Comparison of ENCODE assay signal across 16 cellular contexts in genomic region chr2:68182902-68183301, GRCh38. TPM values are rescaled to one million over a fixed set of nuclear protein-coding genes. Genes with fewer than 3 reads are reported as not detected.
DNase-seq lines count a peak whose midpoint lies in the region; ATAC-seq and TF ChIP-seq lines count a peak whose summit lies in the region.
"Had no signal": no experiment of that assay in that cellular context is flagged by ENCODE, and none has a peak within 500 bp of the region (broad histone marks: within the 10 kb centered on the region; RNA-seq: fewer than 3 reads in every experiment).

No MANE protein-coding gene starts in this region.

- CTCF ChIA-PET in CD4-positive, alpha-beta memory T cell (lab: Charles Lee; ENCODE audit: partially characterized antibody): interaction anchor here (1.4 to 4.2 kb wide), 4 partner anchors 13 to 100 kb away, joined by 3 to 21 read pairs (median 18); partner anchors contain the start of gene PNO1
- CTCF ChIA-PET in activated CD8-positive, alpha-beta T cell treated with anti-CD3 and anti-CD28 coated beads for 36 hours (lab: Charles Lee): interaction anchor here (1.5 to 3.0 kb wide), 2 partner anchors 16 to 60 kb away, joined by 6 to 11 read pairs; no protein-coding TSS in a partner anchor

- POLR2A ChIA-PET in CD4-positive, alpha-beta memory T cell (lab: Charles Lee; ENCODE audit: partially characterized antibody): no interaction called here
- POLR2A ChIA-PET in activated CD8-positive, alpha-beta T cell treated with anti-CD3 and anti-CD28 coated beads for 36 hours (lab: Charles Lee): no interaction called here

- H3K36me3 ChIP-seq in CD4-positive, CD25-positive, alpha-beta regulatory T cell (ENCODE audit: control insufficient read depth, insufficient read depth, low read length): peaks cover 58% of the 10 kb centered on the region
- H3K36me3 ChIP-seq in CD4-positive, alpha-beta memory T cell (ENCODE audit: insufficient read depth, low read length): peaks cover 30% of the 10 kb centered on the region

- no peak for ATAC-seq in CD4-positive, CD25-positive, alpha-beta regulatory T cell (ENCODE audit: low read depth in 2 of 2)
- ATAC-seq in activated CD8-positive, alpha-beta T cell treated with anti-CD3 and anti-CD28 coated beads for 36 hours: no peak
- ATAC-seq in naive B cell (ENCODE audit: low read depth in 2 of 2) (no peak), SK-N-SH treated with all-trans-retinoic acid at 6 μM for 48 hours (no peak), HG02763 (IDR thresholded peaks at IDR 0.05; ENCODE audit: unreplicated experiment) (no peak)

- H3K27me3 Mint-ChIP-seq in CD4-positive, CD25-positive, alpha-beta regulatory T cell: no peaks in the 10 kb centered on the region
- H3K27me3 Mint-ChIP-seq in CD4-positive, alpha-beta memory T cell: no peaks in the 10 kb centered on the region
- H3K27me3 Mint-ChIP-seq in activated CD8-positive, alpha-beta T cell treated with anti-CD3 and anti-CD28 coated beads for 36 hours: no peaks in the 10 kb centered on the region
- H3K27me3 Mint-ChIP-seq in naive B cell: no peaks in the 10 kb centered on the region

- no peak for TF ChIP-seq CTCF in activated CD8-positive, alpha-beta T cell treated with anti-CD3 and anti-CD28 coated beads for 36 hours (IDR thresholded peaks at IDR 0.05)

- no peaks in the 10 kb centered on the region for H3K27me3 ChIP-seq in CD4-positive, CD25-positive, alpha-beta regulatory T cell (ENCODE audit: control insufficient read depth, insufficient read depth, low read length)
- no peaks in the 10 kb centered on the region for H3K27me3 ChIP-seq in CD4-positive, alpha-beta memory T cell (ENCODE audit: insufficient read depth, low read length)
- H3K27me3 ChIP-seq: SJSA1 had no signal

- H3K4me3 ChIP-seq in CD4-positive, CD25-positive, alpha-beta regulatory T cell (ENCODE audit: low read depth, low read length): no peak overlapping the region
- H3K4me3 ChIP-seq in CD4-positive, alpha-beta memory T cell (ENCODE audit: low read length in 2 of 2): no peak overlapping the region
- H3K4me3 ChIP-seq: PC-9, SJSA1 had no signal

- H3K4me1 Mint-ChIP-seq in CD4-positive, CD25-positive, alpha-beta regulatory T cell: peaks cover 19 to 32% (median 26%) of the 10 kb centered on the region in 4 donors
- H3K4me1 Mint-ChIP-seq in CD4-positive, alpha-beta memory T cell: peaks cover 13 to 25% (median 17%) of the 10 kb centered on the region in 4 donors
- H3K4me1 Mint-ChIP-seq in activated CD8-positive, alpha-beta T cell treated with anti-CD3 and anti-CD28 coated beads for 36 hours (ENCODE audit: low read depth): peaks cover 20% of the 10 kb centered on the region
- peaks cover 16 to 25% (median 25%) of the 10 kb centered on the region in 3 donors for H3K4me1 Mint-ChIP-seq in naive B cell

- no peaks in the 10 kb centered on the region for H3K9me3 Mint-ChIP-seq in CD4-positive, CD25-positive, alpha-beta regulatory T cell
- H3K9me3 Mint-ChIP-seq in CD4-positive, alpha-beta memory T cell: no peaks in the 10 kb centered on the region
- H3K9me3 Mint-ChIP-seq in activated CD8-positive, alpha-beta T cell treated with anti-CD3 and anti-CD28 coated beads for 36 hours: no peaks in the 10 kb centered on the region
- no peaks in the 10 kb centered on the region for H3K9me3 Mint-ChIP-seq in naive B cell

- peaks cover under 1% of the 10 kb centered on the region for H3K4me1 ChIP-seq in CD4-positive, CD25-positive, alpha-beta regulatory T cell (ENCODE audit: control insufficient read depth, insufficient read depth, low read length, poor library complexity, severe bottlenecking)
- H3K4me1 ChIP-seq in CD4-positive, alpha-beta memory T cell (ENCODE audit: insufficient read depth, low read length): no peaks in the 10 kb centered on the region
- H3K4me1 ChIP-seq: SJSA1 had no signal

- intact Hi-C loops in CD4-positive, alpha-beta memory T cell (cut with micrococcal nuclease): no loop called here
- intact Hi-C loops in activated CD8-positive, alpha-beta T cell treated with anti-CD3 and anti-CD28 coated beads for 36 hours (cut with micrococcal nuclease): no loop called here

- peak overlapping the region; percentile 48 to 64 (median 62) for H3K27ac Mint-ChIP-seq in CD4-positive, CD25-positive, alpha-beta regulatory T cell
- peak overlapping the region in 5 of 7 donors; percentile 3 to 81 (median 56) for H3K27ac Mint-ChIP-seq in CD4-positive, alpha-beta memory T cell
- H3K27ac Mint-ChIP-seq in activated CD8-positive, alpha-beta T cell treated with anti-CD3 and anti-CD28 coated beads for 36 hours: peak overlapping the region; percentile 2
- H3K27ac Mint-ChIP-seq in naive B cell: peak overlapping the region in 4 of 6 donors; percentile 37 to 93 (median 72)

- peak overlapping the region; percentile 34 for H3K27ac ChIP-seq in CD4-positive, CD25-positive, alpha-beta regulatory T cell (ENCODE audit: insufficient read depth, low read length, poor library complexity, severe bottlenecking)
- H3K27ac ChIP-seq in CD4-positive, alpha-beta memory T cell (ENCODE audit: low read depth, low read length): peak overlapping the region; percentile 15
- H3K27ac ChIP-seq: PC-9, SJSA1 had no signal

- H3K4me3 Mint-ChIP-seq in CD4-positive, CD25-positive, alpha-beta regulatory T cell: no peak overlapping the region
- no peak overlapping the region for H3K4me3 Mint-ChIP-seq in CD4-positive, alpha-beta memory T cell
- no peak overlapping the region for H3K4me3 Mint-ChIP-seq in activated CD8-positive, alpha-beta T cell treated with anti-CD3 and anti-CD28 coated beads for 36 hours
- no peak overlapping the region for H3K4me3 Mint-ChIP-seq in naive B cell

- no peak for DNase-seq in CD4-positive, CD25-positive, alpha-beta regulatory T cell
- DNase-seq in CD4-positive, alpha-beta memory T cell: no peak
- DNase-seq in activated CD8-positive, alpha-beta T cell treated with anti-CD3 and anti-CD28 coated beads for 36 hours: no peak
- no peak for DNase-seq in naive B cell
- no peak for DNase-seq in NCI-H1694 treated with DMSO at 0.1 percent for 48 hours (lab: John Stamatoyannopoulos, UW)
- DNase-seq in COR-L47 (lab: John Stamatoyannopoulos, UW): no peak
- DNase-seq: DMS 273 treated with DMSO at 0.1 percent for 48 hours, GDM1, KG1, NCI-H1417 treated with DMSO at 0.1 percent for 48 hours, NCI-H2029, NCI-H524, PC-9 had no signal

- H3K9me3 ChIP-seq in CD4-positive, CD25-positive, alpha-beta regulatory T cell (ENCODE audit: control insufficient read depth in 2 of 2, low read length in 2 of 2): no peaks in the 10 kb centered on the region
- H3K9me3 ChIP-seq in CD4-positive, alpha-beta memory T cell (ENCODE audit: control insufficient read depth in 1 of 2, low read length in 2 of 2): no peaks in the 10 kb centered on the region
- H3K9me3 ChIP-seq: SJSA1 had no signal

- H3K36me3 Mint-ChIP-seq in CD4-positive, CD25-positive, alpha-beta regulatory T cell: peaks cover 36% of the 10 kb centered on the region
- peaks cover 21 to 67% of the 10 kb centered on the region in 2 donors for H3K36me3 Mint-ChIP-seq in CD4-positive, alpha-beta memory T cell
- H3K36me3 Mint-ChIP-seq in activated CD8-positive, alpha-beta T cell treated with anti-CD3 and anti-CD28 coated beads for 36 hours (ENCODE audit: low read depth): peaks cover 42% of the 10 kb centered on the region
- peaks cover 26 to 37% of the 10 kb centered on the region in 2 donors for H3K36me3 Mint-ChIP-seq in naive B cell

TF ChIP-seq in SK-N-SH treated with all-trans-retinoic acid at 6 μM for 48 hours, 23 proteins besides CTCF, POLR2A, EP300 and RAD21:
- no peak for TF ChIP-seq ISL1 (CRISPR knock-in tag; IDR thresholded peaks at IDR 0.05)
- TF ChIP-seq TCF4 (CRISPR knock-in tag; IDR thresholded peaks at IDR 0.05; ENCODE audit: borderline replicate concordance): no peak
- no peak for TF ChIP-seq GLIS3 (CRISPR knock-in tag; IDR thresholded peaks at IDR 0.05)
- no peak for TF ChIP-seq ESRRG (CRISPR knock-in tag; IDR thresholded peaks at IDR 0.05)
- TF ChIP-seq TOX (CRISPR knock-in tag; IDR thresholded peaks at IDR 0.05; ENCODE audit: borderline replicate concordance): no peak
- no peak for TF ChIP-seq BACH2 (CRISPR knock-in tag; IDR thresholded peaks at IDR 0.05; ENCODE audit: borderline replicate concordance)
- TF ChIP-seq ZC3H10 (CRISPR knock-in tag; IDR thresholded peaks at IDR 0.05): no peak
- no peak for TF ChIP-seq CREB5 (CRISPR knock-in tag; IDR thresholded peaks at IDR 0.05; ENCODE audit: low read depth)
- no peak for TF ChIP-seq ZFP3 (CRISPR knock-in tag; IDR thresholded peaks at IDR 0.05)
- no peak for TF ChIP-seq POU6F1 (CRISPR knock-in tag; IDR thresholded peaks at IDR 0.05; ENCODE audit: borderline replicate concordance, low read depth)
- TF ChIP-seq OSR1 (CRISPR knock-in tag; IDR thresholded peaks at IDR 0.05): no peak

RNA-seq across cellular contexts. Expression of gene PNO1, which starts 25.2 kb away (rescaled TPM):
- total RNA-seq in CD4-positive, CD25-positive, alpha-beta regulatory T cell: 29.8 TPM
- 10 to 100 TPM; 20.6 to 25.0 (median 22.8) TPM for polyA plus RNA-seq in CD4-positive, CD25-positive, alpha-beta regulatory T cell
- 10 to 100 TPM in 1 of 2 experiments, 1 to 10 TPM in 1; 8.7 to 11.3 TPM for total RNA-seq in CD4-positive, alpha-beta memory T cell
- 10 to 100 TPM; 18.9 to 26.1 TPM for polyA plus RNA-seq in CD4-positive, alpha-beta memory T cell
- 10 to 100 TPM; 25.1 to 26.2 TPM for total RNA-seq in activated CD8-positive, alpha-beta T cell treated with anti-CD3 and anti-CD28 coated beads for 36 hours
- 10 to 100 TPM; 17.2 to 33.2 (median 19.5) TPM for polyA plus RNA-seq in naive B cell (ENCODE audit: low read depth in 6 of 6)

Comparison
In these comparisons a context has a peak if more than half of its experiments do, and no peak if none do; other contexts are left out.
1. H3K27ac Mint-ChIP-seq: peak in every context shown above with its lines; median percentile 72 in naive B cell; 62 in CD4-positive, CD25-positive, alpha-beta regulatory T cell; 56 in CD4-positive, alpha-beta memory T cell; 2 in activated CD8-positive, alpha-beta T cell treated with anti-CD3 and anti-CD28 coated beads for 36 hours.